17 cellular contexts compared by ENCODE assay signal in genomic region chr13:113442354-113442984, GRCh38.
"Had no signal": no experiment of that assay in that cellular context is flagged by ENCODE, and none has a peak within 500 bp of the region (broad histone marks: within the 10 kb centered on the region; RNA-seq: fewer than 3 reads in every experiment).

No MANE protein-coding gene starts in this region.

- FAIRE-seq: pancreas, small intestine had no signal

- H3K79me2 ChIP-seq: hepatocyte had no signal

- H3K36me3 ChIP-seq: neural progenitor cell, pancreas had no signal

- H3K9me3 ChIP-seq: pancreas, psoas muscle had no signal

- H3K4me2 ChIP-seq: hepatocyte, neural progenitor cell had no signal

- H3K4me3 ChIP-seq: coronary artery, hepatocyte, neural progenitor cell, pancreas, psoas muscle had no signal

- H3K27me3 Mint-ChIP-seq: natural killer cell treated with Interleukin-12 subunit alpha and Interleukin-12 subunit beta and Interleukin-15 and Interleukin-18, amount 100 ng/mL, for 72 hours had no signal

- H3K27ac ChIP-seq: coronary artery, hepatocyte, neural progenitor cell, psoas muscle had no signal

- H3K4me1 ChIP-seq: neural progenitor cell, psoas muscle had no signal

- H3K4me1 Mint-ChIP-seq: endodermal cell, neural progenitor cell had no signal

- H2AFZ ChIP-seq: hepatocyte, neural progenitor cell had no signal

- DNase-seq: effector CD4-positive, alpha-beta T cell; endodermal cell; foreskin melanocyte; mammary epithelial cell; nucleus accumbens; retina; small intestine; stimulated activated CD4-positive, alpha-beta T cell treated with anti-CD3 and anti-CD28 coated beads, Interleukin-12 subunit alpha, Interleukin-12 subunit beta, amount 100 ng/mL, for 4 hours; stimulated activated CD4-positive, alpha-beta T cell treated with anti-CD3 and anti-CD28 coated beads, Interleukin-2, amount 100 ng/mL, for 48 hours; stimulated activated naive CD4-positive, alpha-beta T cell treated with Interleukin-2 at 50 U/mL for 16 hours; trophoblast cell had no signal

- H3K9ac ChIP-seq: neural progenitor cell had no signal

- ATAC-seq: natural killer cell treated with Interleukin-12 subunit alpha and Interleukin-12 subunit beta and Interleukin-15 and Interleukin-18, amount 100 ng/mL, for 72 hours; psoas muscle had no signal

- H3K27ac Mint-ChIP-seq: endodermal cell; natural killer cell treated with Interleukin-12 subunit alpha and Interleukin-12 subunit beta and Interleukin-15 and Interleukin-18, amount 100 ng/mL, for 72 hours; neural progenitor cell had no signal

- H3K4me3 Mint-ChIP-seq: endodermal cell; natural killer cell treated with Interleukin-12 subunit alpha and Interleukin-12 subunit beta and Interleukin-15 and Interleukin-18, amount 100 ng/mL, for 72 hours had no signal

- H3K27me3 ChIP-seq: hepatocyte, neural progenitor cell, pancreas had no signal

- H3K9me3 Mint-ChIP-seq: natural killer cell treated with Interleukin-12 subunit alpha and Interleukin-12 subunit beta and Interleukin-15 and Interleukin-18, amount 100 ng/mL, for 72 hours had no signal
